Comparison of ENCODE assay signal across 32 cellular contexts in the genomic region with DNA sequence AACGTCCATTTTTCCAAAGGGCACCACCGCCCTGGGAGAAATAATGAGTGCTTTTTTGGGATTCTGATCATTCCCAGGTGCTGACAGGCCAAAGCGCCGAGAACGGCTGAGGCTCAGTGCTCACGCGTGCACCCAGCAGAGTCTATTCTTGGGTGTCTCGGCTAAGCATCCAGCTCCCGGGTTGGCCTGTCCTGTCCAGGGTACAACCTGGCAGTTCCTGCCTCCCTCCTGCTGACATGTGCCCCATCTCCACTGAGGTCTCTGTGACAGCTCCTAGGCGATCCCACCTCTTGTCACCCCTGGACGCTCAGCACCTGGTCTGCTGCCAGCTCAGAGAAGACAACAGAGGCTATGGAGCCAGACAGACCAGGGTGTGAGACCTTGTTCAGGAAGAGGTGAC.
"Had no signal": no experiment of that assay in that cellular context is flagged by ENCODE, and none has a peak within 500 bp of the region (broad histone marks: within the 10 kb centered on the region; RNA-seq: fewer than 3 reads in every experiment).

No MANE protein-coding gene starts in this region.

- DNase-seq: activated B cell treated with CpG ODN at 0.5 μM for 24 hours; activated CD4-positive, alpha-beta T cell treated with anti-CD3 and anti-CD28 coated beads for 48 hours; activated CD4-positive, alpha-beta T cell treated with anti-CD3 and anti-CD28 coated beads, Interleukin-2, amount 50 U/mL, for 1 hour; activated CD4-positive, alpha-beta T cell treated with anti-CD3 and anti-CD28 coated beads, Interleukin-2, amount 50 U/mL, for 48 hours; activated CD8-positive, alpha-beta memory T cell treated with anti-CD3 and anti-CD28 coated beads for 24 hours; activated CD8-positive, alpha-beta T cell treated with anti-CD3 and anti-CD28 coated beads for 36 hours; activated effector memory CD4-positive, alpha-beta T cell treated with Interleukin-2 at 50 U/mL for 16 hours; activated gamma-delta T cell treated with Interleukin-2 at 50 U/mL for 16 hours; activated naive CD4-positive, alpha-beta T cell treated with anti-CD3 and anti-CD28 coated beads, Interleukin-2, amount 50 U/mL, for 16 hours; activated naive CD4-positive, alpha-beta T cell treated with Interleukin-2 at 50 U/mL for 16 hours; activated T-cell treated with anti-CD3 and anti-CD28 coated beads, Interleukin-2, amount 50 U/mL, for 4 hours; amniotic stem cell; anterior cingulate cortex; brain microvascular endothelial cell; caudate nucleus; cortex of kidney; dermis blood vessel endothelial cell; effector CD4-positive, alpha-beta T cell; effector memory CD8-positive, alpha-beta T cell; erythroblast; foreskin keratinocyte; gastrocnemius medialis; glutamatergic neuron; T-helper 1 cell; T-helper 17 cell; T1000 had no signal

- FAIRE-seq: astrocyte, colon had no signal

- ATAC-seq: activated CD4-positive, CD25-positive, alpha-beta regulatory T cell treated with anti-CD3 and anti-CD28 coated beads, Interleukin-2, amount 50 U/mL, for 24 hours; activated CD8-positive, alpha-beta T cell treated with anti-CD3 and anti-CD28 coated beads for 36 hours; activated T-cell treated with anti-CD3 and anti-CD28 coated beads, Interleukin-2, amount 50 U/mL, for 4 hours; activated T-helper 17 cell treated with anti-CD3 and anti-CD28 coated beads, Interleukin-2, amount 50 U/mL, for 72 hours; effector memory CD8-positive, alpha-beta T cell; foreskin keratinocyte; gastrocnemius medialis; T-helper 17 cell had no signal

- H3K36me3 ChIP-seq: brain microvascular endothelial cell, esophagus muscularis mucosa, gastrocnemius medialis, WERI-Rb-1 had no signal

- H3K27me3 ChIP-seq: brain microvascular endothelial cell, gastrocnemius medialis had no signal

- H3K4me1 ChIP-seq: esophagus muscularis mucosa, foreskin keratinocyte, gastrocnemius medialis had no signal

- H3K27ac ChIP-seq: brain microvascular endothelial cell, esophagus muscularis mucosa, foreskin keratinocyte, gastrocnemius medialis, WERI-Rb-1 had no signal

- H3K4me3 ChIP-seq: esophagus muscularis mucosa, gastrocnemius medialis had no signal
